In the genomic region with DNA sequence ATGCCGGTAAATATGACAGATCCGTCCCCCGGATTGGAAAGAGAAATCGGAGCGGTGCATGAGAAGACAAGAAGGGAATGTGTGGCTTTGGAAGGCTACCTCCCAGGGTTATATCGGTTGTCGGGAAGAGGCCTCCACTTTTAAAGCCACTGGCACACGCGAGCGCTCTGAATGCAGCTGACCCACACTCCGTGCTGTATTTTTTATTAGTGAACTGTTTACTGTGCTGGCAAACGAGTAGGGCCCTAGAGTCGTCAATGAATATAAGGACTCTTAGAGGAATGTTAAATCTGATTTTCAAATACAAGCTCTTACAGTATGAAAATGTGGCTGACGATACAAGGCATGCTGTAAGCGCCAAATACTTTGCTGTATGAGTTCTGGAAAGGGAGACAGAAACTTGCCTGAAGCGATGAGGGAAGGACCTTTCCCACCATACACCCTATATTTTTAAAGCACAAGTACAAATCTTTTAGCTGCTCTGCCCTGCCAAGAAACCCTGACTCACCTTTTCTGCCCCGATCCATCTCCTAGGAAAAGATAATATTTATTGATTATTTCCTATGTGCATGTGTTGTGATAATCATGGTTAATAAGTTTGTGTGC, we compare ENCODE assay signal across 9 cellular contexts. TPM values are rescaled to one million over a fixed set of nuclear protein-coding genes. Genes with fewer than 3 reads are reported as not detected.
DNase-seq lines count a peak whose midpoint lies in the region; ATAC-seq, FAIRE-seq and TF ChIP-seq lines count a peak whose summit lies in the region.
"Had no signal": no experiment of that assay in that cellular context is flagged by ENCODE, and none has a peak within 500 bp of the region (broad histone marks: within the 10 kb centered on the region; RNA-seq: fewer than 3 reads in every experiment).

No MANE protein-coding gene starts in this region.

- peak overlapping the region; percentile 45 to 71 for H3K4me3 ChIP-seq in CD4-positive, alpha-beta memory T cell (ENCODE audit: low read length in 2 of 2)
- peak overlapping the region; percentile 51 to 80 (median 75) for H3K4me3 ChIP-seq in keratinocyte (ENCODE audit: control insufficient read depth in 2 of 3, extremely low read depth in 1 of 3, insufficient read depth in 2 of 3, low read depth in 1 of 3, low read length in 3 of 3)

- H3K27ac Mint-ChIP-seq in CD4-positive, alpha-beta memory T cell: peak overlapping the region; percentile 94 to 97 (median 96)

- CTCF ChIA-PET in CD4-positive, alpha-beta memory T cell (lab: Charles Lee; ENCODE audit: partially characterized antibody): interaction anchor here (0.7 to 9.5 kb wide), 10 partner anchors 9 to 288 kb away, joined by 3 to 134 read pairs (median 5); a partner anchor contains a TSS

- H3K4me2 ChIP-seq in keratinocyte (ENCODE audit: control insufficient read depth, extremely low read depth, insufficient read depth, low read depth, low read length): peak overlapping the region; percentile 79

- TF ChIP-seq CTCF in keratinocyte (optimal IDR thresholded peaks at IDR 0.05 in 1 of 3, IDR thresholded peaks at IDR 0.05 in 1 of 3, conservative IDR thresholded peaks at IDR 0.05 in 1 of 3; ENCODE audit: extremely low read depth in 1 of 3, insufficient read depth in 2 of 3, low read length in 3 of 3): no peak
- TF ChIP-seq CTCF in GM20000 (IDR thresholded peaks at IDR 0.05; ENCODE audit: extremely low read depth, missing control alignments): no peak

- H4K20me1 ChIP-seq in keratinocyte (ENCODE audit: control insufficient read depth, extremely low read depth, insufficient read depth, low read length): no peaks in the 10 kb centered on the region

- peak overlapping the region; percentile 83 for H3K9ac ChIP-seq in keratinocyte (ENCODE audit: control insufficient read depth, extremely low read depth, insufficient read depth, low read length)

- dilution Hi-C loops in keratinocyte (cut with MboI; ENCODE audit: extremely low pct_ligation_motif_present, low sequenced_read_pairs): no loop called here

- no peak for DNase-seq in CD4-positive, alpha-beta memory T cell
- DNase-seq in keratinocyte (ENCODE audit: low read depth, low spot score) (no peak), substantia nigra (lab: John Stamatoyannopoulos, UW) (peak in 3 of 49 donors; percentile 46 to 73 (median 47)), head of caudate nucleus (no peak), NCI-H748 treated with DMSO at 0.1 percent for 48 hours (lab: John Stamatoyannopoulos, UW) (no peak), GM20000 (ENCODE audit: low spot score) (no peak)

- peaks cover 18 to 35% (median 27%) of the 10 kb centered on the region in 4 donors for H3K4me1 Mint-ChIP-seq in CD4-positive, alpha-beta memory T cell

- peak; percentile 52 for FAIRE-seq in keratinocyte (lab: Jason Lieb, UNC)

- H3K9me3 Mint-ChIP-seq in CD4-positive, alpha-beta memory T cell: no peaks in the 10 kb centered on the region

- no peaks in the 10 kb centered on the region for H3K9me3 ChIP-seq in CD4-positive, alpha-beta memory T cell (ENCODE audit: control insufficient read depth in 1 of 2, low read length in 2 of 2)
- H3K9me3 ChIP-seq in keratinocyte (ENCODE audit: control insufficient read depth, low read depth, low read length): no peaks in the 10 kb centered on the region

- no peaks in the 10 kb centered on the region for H3K36me3 ChIP-seq in CD4-positive, alpha-beta memory T cell (ENCODE audit: insufficient read depth, low read length)
- no peaks in the 10 kb centered on the region for H3K36me3 ChIP-seq in keratinocyte (ENCODE audit: control insufficient read depth in 2 of 2, extremely low read depth in 1 of 2, insufficient read depth in 2 of 2, low read length in 2 of 2)

- peak; percentile 0 for ATAC-seq in HG03066 (IDR thresholded peaks at IDR 0.05; ENCODE audit: low read depth, unreplicated experiment)

- no peaks in the 10 kb centered on the region for H3K27me3 Mint-ChIP-seq in CD4-positive, alpha-beta memory T cell

- H3K79me2 ChIP-seq in keratinocyte (ENCODE audit: control insufficient read depth, insufficient read depth, low read length): peaks cover 31% of the 10 kb centered on the region

- no peaks in the 10 kb centered on the region for H3K9me1 ChIP-seq in keratinocyte (ENCODE audit: control insufficient read depth, extremely low read depth, insufficient read depth, low read length)

- H3K27me3 ChIP-seq in CD4-positive, alpha-beta memory T cell (ENCODE audit: insufficient read depth, low read length): no peaks in the 10 kb centered on the region
- no peaks in the 10 kb centered on the region for H3K27me3 ChIP-seq in keratinocyte (ENCODE audit: control insufficient read depth, extremely low read depth, insufficient read depth, low read length)

- POLR2A ChIA-PET in CD4-positive, alpha-beta memory T cell (lab: Charles Lee; ENCODE audit: partially characterized antibody): interaction anchor here (1.0 to 7.7 kb wide), 12 partner anchors 13 to 291 kb away, joined by 3 to 174 read pairs (median 6); a partner anchor contains a TSS

- H3K4me1 ChIP-seq in CD4-positive, alpha-beta memory T cell (ENCODE audit: insufficient read depth, low read length): peaks cover 28% of the 10 kb centered on the region
- H3K4me1 ChIP-seq in keratinocyte (ENCODE audit: control insufficient read depth, extremely low read depth, insufficient read depth, low read length): peaks cover 13% of the 10 kb centered on the region

- intact Hi-C loops in CD4-positive, alpha-beta memory T cell (cut with micrococcal nuclease): loop anchor here (1.0 to 2.0 kb wide), 4 partner anchors 17 to 133 kb away; a partner anchor contains a TSS
- intact Hi-C loops in head of caudate nucleus (cut with DNase I): loop anchor here (2.0 to 10.0 kb wide), 2 partner anchors 17 to 289 kb away; a partner anchor contains a TSS

- H3K36me3 Mint-ChIP-seq in CD4-positive, alpha-beta memory T cell: peaks cover 0 to 12% of the 10 kb centered on the region in 2 donors

- H2AFZ ChIP-seq in keratinocyte (ENCODE audit: control insufficient read depth, low read length): peak overlapping the region; percentile 73

- H3K27ac ChIP-seq in CD4-positive, alpha-beta memory T cell (ENCODE audit: low read depth, low read length): peak overlapping the region; percentile 79
- H3K27ac ChIP-seq in angular gyrus (ENCODE audit: low read depth, low read length) (peak overlapping the region; percentile 51), keratinocyte (ENCODE audit: control insufficient read depth, insufficient read depth, low read length) (peak overlapping the region; percentile 65), substantia nigra (ENCODE audit: low read depth, low read length, poor library complexity, severe bottlenecking) (peak overlapping the region; percentile 77)

- H3K4me3 Mint-ChIP-seq in CD4-positive, alpha-beta memory T cell: peak overlapping the region; percentile 92 to 97 (median 94)

RNA-seq across cellular contexts. Expression of a gene that starts 15.8 kb away (rescaled TPM):
- total RNA-seq in CD4-positive, alpha-beta memory T cell: 10 to 100 TPM; 36.2 TPM
- polyA plus RNA-seq in CD4-positive, alpha-beta memory T cell: 1 to 10 TPM; 3.3 to 9.2 TPM
- 9.4 to 18.9 TPM (median 18.5 TPM) in 3 replicates for polyA plus RNA-seq in keratinocyte
- 100 TPM for polyA plus RNA-seq in keratinocyte (2011; ENCODE audit: low read depth)
- 7.0 and 8.5 TPM in 2 replicates for polyA plus RNA-seq in keratinocyte (2011; cell fraction: cytosol; rRNA removed)
- polyA plus RNA-seq in keratinocyte (2011; cell fraction: nucleus; rRNA removed): 33.4 and 39.0 TPM in 2 replicates
- polyA plus RNA-seq in keratinocyte (2012; ENCODE audit: low replicate concordance): 10.6 and 24.3 TPM in 2 replicates
- 4.5 to 12.7 TPM (median 6.1 TPM) in 3 replicates for polyA minus RNA-seq in keratinocyte
- polyA minus RNA-seq in keratinocyte (2011; cell fraction: cytosol; rRNA and poly(A)+ RNA removed): 8.6 TPM
- 16.0 and 36.1 TPM in 2 replicates for polyA minus RNA-seq in keratinocyte (2011; cell fraction: nucleus; rRNA and poly(A)+ RNA removed)

RNA-seq across cellular contexts. Expression of a gene that starts 17.6 kb away (rescaled TPM):
- 10 to 100 TPM; 43.2 to 45.3 TPM for total RNA-seq in CD4-positive, alpha-beta memory T cell
- polyA plus RNA-seq in CD4-positive, alpha-beta memory T cell: 10 to 100 TPM in 1 of 2 donors, 1 to 10 TPM in 1; 4.7 to 17.2 TPM
- polyA plus RNA-seq in keratinocyte: 17.0 to 27.7 TPM (median 18.5 TPM) in 3 replicates
- 32.6 TPM for polyA plus RNA-seq in keratinocyte (2011; ENCODE audit: low read depth)
- 24.7 and 30.0 TPM in 2 replicates for polyA plus RNA-seq in keratinocyte (2011; cell fraction: cytosol; rRNA removed)
- polyA plus RNA-seq in keratinocyte (2011; cell fraction: nucleus; rRNA removed): 39.7 and 51.2 TPM in 2 replicates
- polyA plus RNA-seq in keratinocyte (2012; ENCODE audit: low replicate concordance): 25.2 and 47.4 TPM in 2 replicates
- polyA minus RNA-seq in keratinocyte: 3.4 to 5.5 TPM (median 4.3 TPM) in 3 replicates
- 5.6 TPM for polyA minus RNA-seq in keratinocyte (2011; cell fraction: cytosol; rRNA and poly(A)+ RNA removed)
- 6.6 and 10.5 TPM in 2 replicates for polyA minus RNA-seq in keratinocyte (2011; cell fraction: nucleus; rRNA and poly(A)+ RNA removed)

RNA-seq across cellular contexts. Expression of a gene that starts 39.7 kb away (rescaled TPM):
- total RNA-seq in CD4-positive, alpha-beta memory T cell: not detected
- 10 to 100 TPM in 1 of 2 donors, 1 to 10 TPM in 1; 1.3 to 51.8 TPM for polyA plus RNA-seq in CD4-positive, alpha-beta memory T cell
- polyA plus RNA-seq in keratinocyte: 0.06 TPM in 1 of 3 replicates, not detected in the others
- polyA plus RNA-seq in keratinocyte (2011; ENCODE audit: low read depth): not detected
- not detected in 2 replicates for polyA plus RNA-seq in keratinocyte (2011; cell fraction: cytosol; rRNA removed)
- polyA plus RNA-seq in keratinocyte (2011; cell fraction: nucleus; rRNA removed): not detected in 2 replicates
- polyA plus RNA-seq in keratinocyte (2012; ENCODE audit: low replicate concordance): not detected in 2 replicates
- polyA minus RNA-seq in keratinocyte: not detected in 3 replicates
- not detected for polyA minus RNA-seq in keratinocyte (2011; cell fraction: cytosol; rRNA and poly(A)+ RNA removed)
- not detected in 2 replicates for polyA minus RNA-seq in keratinocyte (2011; cell fraction: nucleus; rRNA and poly(A)+ RNA removed)
- total RNA-seq: LHCN-M2 had no signal
